ENCODE assay signal across 8 cellular contexts in the genomic region with DNA sequence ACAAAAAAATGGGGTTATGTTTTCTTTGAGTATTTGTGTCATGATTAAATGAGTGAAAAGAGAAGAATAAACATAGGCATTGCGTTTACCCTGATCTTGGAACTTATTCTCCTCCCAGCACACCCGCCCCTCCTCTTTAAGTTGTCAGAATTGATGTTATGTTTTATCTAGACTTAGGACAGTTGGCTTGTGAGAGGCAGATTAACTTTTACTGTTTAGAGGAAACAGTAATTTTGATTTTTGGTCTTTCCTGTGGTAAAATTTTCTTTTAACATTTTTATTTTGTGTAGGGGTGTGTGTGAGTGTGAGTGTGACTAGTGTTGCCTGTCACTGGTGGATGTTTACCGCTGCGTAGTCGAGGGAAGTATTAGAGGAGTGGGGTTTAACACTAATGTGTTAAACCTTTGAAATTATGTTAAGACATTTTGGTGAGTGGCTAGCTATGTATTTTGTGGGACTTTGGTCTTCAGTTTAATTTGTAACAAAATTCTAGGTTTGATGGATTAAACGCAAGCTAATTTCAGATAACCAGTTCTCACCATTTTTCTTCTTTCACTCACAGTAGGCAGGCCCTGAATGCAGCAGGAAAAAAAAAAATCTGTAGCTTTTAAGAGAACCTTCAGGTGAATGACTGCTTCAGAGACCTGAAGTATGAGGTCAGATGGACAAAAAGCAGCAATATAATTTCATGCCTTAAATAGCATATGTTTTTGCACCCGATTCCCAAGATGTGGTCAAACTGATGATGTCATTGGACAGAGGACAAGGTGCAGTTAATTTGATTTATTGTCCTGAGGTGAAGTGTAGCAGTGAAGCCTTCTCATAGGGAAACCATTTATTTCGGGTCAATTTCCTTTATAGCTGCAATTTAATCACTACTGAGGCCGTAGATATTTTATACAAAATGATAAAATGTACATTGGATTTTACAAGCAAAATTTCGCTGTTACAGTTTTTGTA. TPM values are rescaled to one million over a fixed set of nuclear protein-coding genes. Genes with fewer than 3 reads are reported as not detected.
DNase-seq lines count a peak whose midpoint lies in the region; ATAC-seq and TF ChIP-seq lines count a peak whose summit lies in the region.

No MANE protein-coding gene starts in this region.

- no peak for TF ChIP-seq CTCF in fibroblast of villous mesenchyme (IDR thresholded peaks at IDR 0.05; ENCODE audit: insufficient read depth, low read depth, low read length)

- H3K27ac Mint-ChIP-seq in activated CD8-positive, alpha-beta memory T cell treated with anti-CD3 and anti-CD28 coated beads, Interleukin-2, amount 10 ng/mL, durations not matched to agents 7 days and 5 days: peak overlapping the region; percentile 97

- DNase-seq in activated CD8-positive, alpha-beta memory T cell treated with anti-CD3 and anti-CD28 coated beads, Interleukin-2, amount 10 ng/mL, durations not matched to agents 7 days and 5 days: no peak
- no peak for DNase-seq in activated CD8-positive, alpha-beta memory T cell treated with anti-CD3 and anti-CD28 coated beads, Interleukin-2, amount 50 U/mL, for 4 hours
- DNase-seq in SK-N-DZ (ENCODE audit: low spot score): peak; percentile 22
- peak; percentile 71 for DNase-seq in fibroblast of villous mesenchyme (ENCODE audit: low read depth)
- no peak for DNase-seq in NK-92 (lab: John Stamatoyannopoulos, UW; ENCODE audit: unreplicated experiment)

- peak overlapping the region in 1 of 2 donors; percentile 85 for H3K9ac ChIP-seq in stomach smooth muscle (ENCODE audit: low read length in 2 of 2)

- no peaks in the 10 kb centered on the region for H3K9me3 Mint-ChIP-seq in activated CD8-positive, alpha-beta memory T cell treated with anti-CD3 and anti-CD28 coated beads, Interleukin-2, amount 10 ng/mL, durations not matched to agents 7 days and 5 days (ENCODE audit: low read depth)

- H3K9me3 ChIP-seq in stomach smooth muscle (ENCODE audit: control insufficient read depth in 2 of 2, low read length in 2 of 2): no peaks in the 10 kb centered on the region

- H3K36me3 Mint-ChIP-seq in activated CD8-positive, alpha-beta memory T cell treated with anti-CD3 and anti-CD28 coated beads, Interleukin-2, amount 10 ng/mL, durations not matched to agents 7 days and 5 days: peaks cover 5% of the 10 kb centered on the region

- peaks cover 43% of the 10 kb centered on the region for H3K4me1 Mint-ChIP-seq in activated CD8-positive, alpha-beta memory T cell treated with anti-CD3 and anti-CD28 coated beads, Interleukin-2, amount 10 ng/mL, durations not matched to agents 7 days and 5 days

- no peak overlapping the region for H3K4me3 ChIP-seq in fibroblast of villous mesenchyme (ENCODE audit: low read depth, low read length)
- H3K4me3 ChIP-seq in stomach smooth muscle (ENCODE audit: low read length in 2 of 2): peak overlapping the region in 1 of 2 donors; percentile 80

- H3K27me3 Mint-ChIP-seq in activated CD8-positive, alpha-beta memory T cell treated with anti-CD3 and anti-CD28 coated beads, Interleukin-2, amount 10 ng/mL, durations not matched to agents 7 days and 5 days: no peaks in the 10 kb centered on the region

- peak overlapping the region; percentile 89 for H3K27ac ChIP-seq in stomach smooth muscle (ENCODE audit: low read length)

- H3K4me1 ChIP-seq in stomach smooth muscle (ENCODE audit: control insufficient read depth, insufficient read depth, low read length): peaks cover 9% of the 10 kb centered on the region

- no peaks in the 10 kb centered on the region for H3K27me3 ChIP-seq in stomach smooth muscle (ENCODE audit: control insufficient read depth in 1 of 2, insufficient read depth in 2 of 2, low read length in 2 of 2)

- ATAC-seq in activated CD8-positive, alpha-beta memory T cell treated with anti-CD3 and anti-CD28 coated beads, Interleukin-2, amount 10 ng/mL, durations not matched to agents 7 days and 5 days: no peak
- no peak for ATAC-seq in HG03039 (IDR thresholded peaks at IDR 0.05; ENCODE audit: unreplicated experiment)
- ATAC-seq in HG02970 (IDR thresholded peaks at IDR 0.05; ENCODE audit: low FRiP score, unreplicated experiment): no peak

- CTCF ChIA-PET in activated CD8-positive, alpha-beta memory T cell treated with anti-CD3 and anti-CD28 coated beads, Interleukin-2, amount 10 ng/mL, durations not matched to agents 7 days and 5 days (lab: Charles Lee): interaction anchor here (0.6 to 1.6 kb wide), 3 partner anchors 8 to 1309 kb away, joined by 3 to 6 read pairs (median 4); no protein-coding TSS in a partner anchor

- peak overlapping the region; percentile 86 for H3K4me3 Mint-ChIP-seq in activated CD8-positive, alpha-beta memory T cell treated with anti-CD3 and anti-CD28 coated beads, Interleukin-2, amount 10 ng/mL, durations not matched to agents 7 days and 5 days

- H3K36me3 ChIP-seq in stomach smooth muscle (ENCODE audit: control insufficient read depth in 2 of 2, insufficient read depth in 2 of 2, low read length in 2 of 2): no peaks in the 10 kb centered on the region

RNA-seq across cellular contexts. Expression of a gene that starts 2.7 kb away (rescaled TPM):
- total RNA-seq in activated CD8-positive, alpha-beta memory T cell treated with anti-CD3 and anti-CD28 coated beads, Interleukin-2, amount 10 ng/mL, durations not matched to agents 7 days and 5 days: 10 to 100 TPM; 20.7 to 24.6 TPM
- 9.5 and 11.5 TPM in 2 replicates for polyA plus RNA-seq in SK-N-DZ (2014; cell fraction: cytosol; rRNA removed)
- 5.9 and 9.3 TPM in 2 replicates for polyA plus RNA-seq in SK-N-DZ (2014; cell fraction: nucleus; rRNA removed)
- 5.8 and 6.9 TPM in 2 replicates for total RNA-seq in fibroblast of villous mesenchyme

Comparison
In these comparisons a context has a peak if more than half of its experiments do, and no peak if none do; other contexts are left out.
1. DNase-seq: peak in SK-N-DZ (single experiment) and fibroblast of villous mesenchyme (single experiment); none in activated CD8-positive, alpha-beta memory T cell treated with anti-CD3 and anti-CD28 coated beads, Interleukin-2, amount 10 ng/mL, durations not matched to agents 7 days and 5 days (single experiment), activated CD8-positive, alpha-beta memory T cell treated with anti-CD3 and anti-CD28 coated beads, Interleukin-2, amount 50 U/mL, for 4 hours (single experiment) and NK-92 (single experiment).